In the genomic region with DNA sequence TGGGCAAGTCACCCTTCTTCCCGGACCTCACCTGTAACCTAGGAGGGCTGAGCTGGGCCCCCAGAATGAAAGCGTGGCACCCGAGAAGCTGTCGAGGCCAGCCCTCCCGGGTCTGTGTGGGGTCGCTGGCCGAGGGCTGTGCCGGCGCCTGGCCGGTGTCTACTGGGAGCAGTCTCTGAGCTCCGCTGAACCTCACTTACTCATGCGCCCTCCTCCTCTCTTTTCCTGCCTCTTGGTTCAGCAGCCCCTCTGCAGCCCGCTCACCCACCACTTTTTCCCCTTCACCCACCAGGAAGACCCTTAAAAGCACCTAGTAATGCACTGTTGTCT, we compare ENCODE assay signal across 1 cellular context.
TF ChIP-seq lines count a peak whose summit lies in the region.

No MANE protein-coding gene starts in this region.

TF ChIP-seq in IMR-90, 13 proteins besides CTCF, POLR2A, EP300 and RAD21 (continued from another document):
- TF ChIP-seq MAFK (IDR thresholded peaks at IDR 0.05; ENCODE audit: low read depth, low read length) (no peak), SMC3 (IDR thresholded peaks at IDR 0.05; ENCODE audit: low read depth, low read length) (no peak), CEBPB (IDR thresholded peaks at IDR 0.05; ENCODE audit: low read depth, low read length) (no peak)
- TF ChIP-seq, protein P1, sequence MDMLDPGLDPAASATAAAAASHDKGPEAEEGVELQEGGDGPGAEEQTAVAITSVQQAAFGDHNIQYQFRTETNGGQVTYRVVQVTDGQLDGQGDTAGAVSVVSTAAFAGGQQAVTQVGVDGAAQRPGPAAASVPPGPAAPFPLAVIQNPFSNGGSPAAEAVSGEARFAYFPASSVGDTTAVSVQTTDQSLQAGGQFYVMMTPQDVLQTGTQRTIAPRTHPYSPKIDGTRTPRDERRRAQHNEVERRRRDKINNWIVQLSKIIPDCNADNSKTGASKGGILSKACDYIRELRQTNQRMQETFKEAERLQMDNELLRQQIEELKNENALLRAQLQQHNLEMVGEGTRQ (IDR thresholded peaks at IDR 0.05; ENCODE audit: low read depth, low read length) = no peak
- TF ChIP-seq, protein P2, sequence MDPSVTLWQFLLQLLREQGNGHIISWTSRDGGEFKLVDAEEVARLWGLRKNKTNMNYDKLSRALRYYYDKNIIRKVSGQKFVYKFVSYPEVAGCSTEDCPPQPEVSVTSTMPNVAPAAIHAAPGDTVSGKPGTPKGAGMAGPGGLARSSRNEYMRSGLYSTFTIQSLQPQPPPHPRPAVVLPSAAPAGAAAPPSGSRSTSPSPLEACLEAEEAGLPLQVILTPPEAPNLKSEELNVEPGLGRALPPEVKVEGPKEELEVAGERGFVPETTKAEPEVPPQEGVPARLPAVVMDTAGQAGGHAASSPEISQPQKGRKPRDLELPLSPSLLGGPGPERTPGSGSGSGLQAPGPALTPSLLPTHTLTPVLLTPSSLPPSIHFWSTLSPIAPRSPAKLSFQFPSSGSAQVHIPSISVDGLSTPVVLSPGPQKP (IDR thresholded peaks at IDR 0.05; ENCODE audit: borderline replicate concordance, low read depth, low read length) = no peak
